In the genomic region with DNA sequence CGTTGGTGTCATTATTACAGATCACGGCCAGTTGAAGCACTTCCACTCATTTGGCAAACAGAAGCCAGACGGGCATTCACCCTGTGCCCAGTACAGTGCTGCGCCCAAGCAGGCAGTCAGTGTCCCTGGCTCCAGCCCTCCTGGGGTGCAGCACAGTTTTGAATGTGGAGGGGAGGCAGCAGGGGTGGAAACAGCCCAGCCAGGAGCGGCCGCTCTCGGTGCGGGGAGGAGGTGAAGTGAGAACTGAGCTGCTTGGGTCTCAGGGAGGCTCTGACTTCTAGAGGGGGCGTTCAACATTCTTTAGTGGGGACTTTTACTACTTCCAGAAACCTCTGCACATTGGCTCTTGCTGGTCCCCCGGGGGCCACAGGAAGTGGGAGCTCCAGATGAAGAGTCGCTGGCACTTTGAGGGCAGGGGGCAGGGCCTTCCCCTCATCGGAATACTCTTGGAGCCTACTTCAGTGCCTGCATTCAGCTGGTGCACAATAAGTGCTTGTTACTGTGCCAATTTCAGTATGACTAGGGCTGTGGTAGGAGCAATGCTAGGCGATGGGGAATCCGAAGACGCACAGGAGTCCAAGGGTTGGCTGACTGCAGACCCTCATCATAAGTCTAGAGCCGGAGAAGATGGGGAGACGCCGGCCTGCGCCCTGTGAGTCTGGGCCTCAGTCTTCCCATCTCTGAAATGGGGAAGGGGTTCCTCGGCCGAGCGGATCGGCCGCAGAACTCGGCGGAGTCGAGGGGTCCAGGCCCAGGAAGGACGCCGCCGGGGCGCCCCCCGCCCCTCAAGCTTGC, we compare ENCODE assay signal across 8 cellular contexts. TPM values are rescaled to one million over a fixed set of nuclear protein-coding genes. Genes with fewer than 3 reads are reported as not detected.
DNase-seq lines count a peak whose midpoint lies in the region; ATAC-seq and TF ChIP-seq lines count a peak whose summit lies in the region.

No MANE protein-coding gene starts in this region.

- H3K4me3 ChIP-seq in MM.1S (ENCODE audit: low read length) (peak overlapping the region; percentile 60), ectodermal cell (ENCODE audit: insufficient read depth, low read depth, low read length) (peak overlapping the region; percentile 38), neural cell (ENCODE audit: low read length) (peak overlapping the region; percentile 52)

- TF ChIP-seq RAD21 in neural cell (conservative IDR thresholded peaks at IDR 0.05): no peak

- TF ChIP-seq CTCF in MM.1S (IDR thresholded peaks at IDR 0.05; ENCODE audit: low read length): no peak
- no peak for TF ChIP-seq CTCF in neural cell (IDR thresholded peaks at IDR 0.05; ENCODE audit: poor library complexity, severe bottlenecking)

- peaks cover 7% of the 10 kb centered on the region for H3F3A ChIP-seq in MM.1S (ENCODE audit: insufficient read depth, low read length)
- H3F3A ChIP-seq in neural cell (ENCODE audit: insufficient read depth, low read length, poor library complexity, severe bottlenecking): no peaks in the 10 kb centered on the region

- WGBS in ectodermal cell, 2 experiments: 48 to 52% methylated on average over 32 of the region's 32 CpGs

- H3K27ac ChIP-seq in MM.1S (ENCODE audit: low read length): no peak overlapping the region
- no peak overlapping the region for H3K27ac ChIP-seq in ectodermal cell (ENCODE audit: insufficient read depth, low read depth, low read length, poor library complexity, severe bottlenecking)
- no peak overlapping the region for H3K27ac ChIP-seq in neural cell (ENCODE audit: low read length)

- H3K27me3 ChIP-seq in MM.1S (replicated peaks; ENCODE audit: insufficient read depth, low read length) (0 out of 2 replicates have a peak, but pooled peaks cover 5% of the 10 kb centered on the region), ectodermal cell (ENCODE audit: control insufficient read depth, insufficient read depth, low read length, poor library complexity, severe bottlenecking) (peaks cover 12% of the 10 kb centered on the region), neural cell (ENCODE audit: insufficient read depth, low read depth, low read length) (no peaks in the 10 kb centered on the region)

- H2AFZ ChIP-seq in MM.1S (ENCODE audit: low read length): peak overlapping the region; percentile 11; the same call in 1 of the 2 replicates
- H2AFZ ChIP-seq in neural cell (ENCODE audit: low read depth, low read length): no peak overlapping the region

- H3K36me3 ChIP-seq in MM.1S (replicated peaks; ENCODE audit: insufficient read depth, low read length): no peaks in the 10 kb centered on the region
- no peaks in the 10 kb centered on the region for H3K36me3 ChIP-seq in ectodermal cell (ENCODE audit: control insufficient read depth, insufficient read depth, low read length)
- H3K36me3 ChIP-seq in neural cell (ENCODE audit: insufficient read depth, low read length): no peaks in the 10 kb centered on the region

- H3K4me1 ChIP-seq in MM.1S (ENCODE audit: low read length) (peaks cover 6% of the 10 kb centered on the region), ectodermal cell (ENCODE audit: control insufficient read depth, insufficient read depth, low read length) (peaks cover 9% of the 10 kb centered on the region)

- H3K9ac ChIP-seq in MM.1S (ENCODE audit: low read length): peak overlapping the region; percentile 23; the same call in 1 of the 2 replicates
- no peak overlapping the region for H3K9ac ChIP-seq in neural cell (ENCODE audit: low read length)

- peaks cover 39% of the 10 kb centered on the region for H3K79me2 ChIP-seq in MM.1S (ENCODE audit: low read length)
- H3K79me2 ChIP-seq in neural cell (replicated peaks; ENCODE audit: insufficient read depth, low read length): peaks cover 22% of the 10 kb centered on the region

- H3K9me3 ChIP-seq in MM.1S (replicated peaks; ENCODE audit: insufficient read depth, low read length): no peaks in the 10 kb centered on the region
- no peaks in the 10 kb centered on the region for H3K9me3 ChIP-seq in ectodermal cell (ENCODE audit: control insufficient read depth, low read length)
- H3K9me3 ChIP-seq in neural cell (ENCODE audit: low read length): no peaks in the 10 kb centered on the region

- no peaks in the 10 kb centered on the region for H3K9me2 ChIP-seq in MM.1S (replicated peaks; ENCODE audit: insufficient read depth, low read length)
- H3K9me2 ChIP-seq in neural cell (ENCODE audit: insufficient read depth, low read length): no peaks in the 10 kb centered on the region

- H3K4me2 ChIP-seq in MM.1S (ENCODE audit: low read depth, low read length) (peak overlapping the region; percentile 75), neural cell (ENCODE audit: low read length) (no peak overlapping the region)

- H4K20me1 ChIP-seq in MM.1S (ENCODE audit: insufficient read depth, low read length) (no peaks in the 10 kb centered on the region), neural cell (ENCODE audit: insufficient read depth) (no peaks in the 10 kb centered on the region)

- no peak for TF ChIP-seq EP300 in neural cell (conservative IDR thresholded peaks at IDR 0.05; ENCODE audit: poor library complexity, severe bottlenecking)

- no peak for ATAC-seq in GM19452 (IDR thresholded peaks at IDR 0.05; ENCODE audit: unreplicated experiment)

- DNase-seq in ELF-1 (ENCODE audit: low read depth, low spot score) (peak; percentile 58), MM.1S (no peak), amniotic stem cell (lab: John Stamatoyannopoulos, UW) (no peak), NCI-H1048 (lab: John Stamatoyannopoulos, UW) (no peak), NCI-H2029 (lab: John Stamatoyannopoulos, UW) (no peak)

TF ChIP-seq in neural cell, 6 proteins besides CTCF, POLR2A, EP300 and RAD21:
- TF ChIP-seq SMC3 (conservative IDR thresholded peaks at IDR 0.05; ENCODE audit: poor library complexity): no peak

RNA-seq across cellular contexts. Expression of gene NEK6, which starts 0.5 kb away (rescaled TPM):
- 18.5 TPM for polyA plus RNA-seq in ectodermal cell (2013, experiment 1 of 4)
- polyA plus RNA-seq in ectodermal cell (2013, experiment 2 of 4): 22.4 TPM
- 13.9 TPM for polyA plus RNA-seq in ectodermal cell (2013, experiment 3 of 4)
- 16.7 TPM for polyA plus RNA-seq in ectodermal cell (2013, experiment 4 of 4)
- polyA plus RNA-seq in neural cell: 3.8 and 4.6 TPM in 2 replicates
- 6.3 and 9.1 TPM in 2 replicates for polyA minus RNA-seq in neural cell
